In the genomic region with DNA sequence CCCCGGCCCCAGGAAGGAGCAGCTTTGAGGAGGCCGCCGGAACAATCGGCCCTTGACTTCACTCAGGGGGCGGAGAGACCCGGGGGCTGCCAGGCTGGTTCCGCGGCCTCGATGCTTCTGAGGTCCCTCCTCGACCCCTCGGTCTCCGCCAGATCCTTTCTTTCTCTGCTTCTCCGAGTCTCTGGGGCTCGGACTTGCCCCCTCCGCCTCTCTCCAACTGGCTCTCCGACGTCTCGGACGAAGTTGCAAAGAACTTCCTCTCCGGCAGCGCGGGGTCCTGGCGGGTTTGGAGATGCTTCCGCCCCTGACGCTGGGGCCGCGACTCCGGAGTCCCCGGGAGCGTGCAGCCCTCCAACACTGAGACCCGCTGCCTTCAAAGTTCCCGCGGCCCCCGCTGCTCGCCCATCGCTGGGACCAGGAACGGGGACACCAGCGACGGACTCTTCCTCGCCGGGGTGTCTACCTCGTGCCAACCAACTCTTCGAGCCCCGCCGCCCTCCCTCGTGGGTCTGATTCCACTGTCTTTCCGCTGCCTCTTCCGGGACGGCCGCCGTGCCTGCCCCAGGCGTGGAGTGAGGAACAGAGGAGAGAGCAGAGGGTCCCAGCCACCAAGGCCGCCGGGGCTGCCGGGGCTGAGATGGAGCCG, we compare ENCODE assay signal across 8 cellular contexts. TPM values are rescaled to one million over a fixed set of nuclear protein-coding genes. Genes with fewer than 3 reads are reported as not detected.
DNase-seq lines count a peak whose midpoint lies in the region; ATAC-seq and TF ChIP-seq lines count a peak whose summit lies in the region.

No MANE protein-coding gene starts in this region.

- no peak overlapping the region for H2BK5ac ChIP-seq in neuronal stem cell (ENCODE audit: low read length)

- TF ChIP-seq CTCF in GM12865 (IDR thresholded peaks at IDR 0.05; ENCODE audit: insufficient read depth, low read depth, low read length, missing control alignments) (no peak), ascending aorta (IDR thresholded peaks at IDR 0.05) (no peak), transverse colon (IDR thresholded peaks at IDR 0.05) (no peak)

- ATAC-seq in HG03159 (IDR thresholded peaks at IDR 0.05; ENCODE audit: unreplicated experiment) = peak; percentile 4
- no peak for ATAC-seq in HG02970 (IDR thresholded peaks at IDR 0.05; ENCODE audit: low FRiP score, unreplicated experiment)

- in situ Hi-C loops in transverse colon (cut with MboI; ENCODE audit: low pct_ligation_motif_present in 1 of 4, low pct_unique_long_range_greater_than_20kb in 1 of 4, low sequenced_read_pairs in 3 of 4) = no loop called here

- H4K8ac ChIP-seq in neuronal stem cell (ENCODE audit: low read depth, low read length) = no peak overlapping the region

- H4K91ac ChIP-seq in neuronal stem cell (ENCODE audit: low read depth, low read length, poor library complexity) = no peak overlapping the region

- H3K4me1 ChIP-seq in ascending aorta = peaks cover 21 to 37% of the 10 kb centered on the region in 2 donors
- H3K4me1 ChIP-seq in neuronal stem cell (ENCODE audit: control insufficient read depth in 2 of 2, insufficient read depth in 1 of 2, low read depth in 1 of 2, low read length in 2 of 2) = peaks cover 10 to 18% of the 10 kb centered on the region in 2 donors
- H3K4me1 ChIP-seq in transverse colon = peaks cover 22 to 46% (median 37%) of the 10 kb centered on the region in 4 donors

- no peaks in the 10 kb centered on the region for H3K9me3 ChIP-seq in ascending aorta
- peaks cover 5 to 6% of the 10 kb centered on the region in 2 donors for H3K9me3 ChIP-seq in neuronal stem cell (replicated peaks in 1 of 2; ENCODE audit: control insufficient read depth in 2 of 2, insufficient read depth in 1 of 2, low read depth in 1 of 2, low read length in 2 of 2)
- H3K9me3 ChIP-seq in transverse colon = no peaks in the 10 kb centered on the region

- H3K27me3 ChIP-seq in ascending aorta (peaks cover 67% of the 10 kb centered on the region), neuronal stem cell (ENCODE audit: control insufficient read depth in 3 of 3, insufficient read depth in 3 of 3, low read depth in 1 of 3, low read length in 3 of 3) (peaks cover 0 to 96% (median 64%) of the 10 kb centered on the region in 3 experiments), transverse colon (peaks cover 100% of the 10 kb centered on the region)

- no peaks in the 10 kb centered on the region for H3K36me3 ChIP-seq in ascending aorta
- peaks cover 0 to 23% of the 10 kb centered on the region in 2 donors for H3K36me3 ChIP-seq in neuronal stem cell (replicated peaks in 1 of 2; ENCODE audit: control insufficient read depth in 2 of 2, insufficient read depth in 2 of 2, low read length in 2 of 2)
- no peaks in the 10 kb centered on the region for H3K36me3 ChIP-seq in transverse colon

- no peak overlapping the region for H3K18ac ChIP-seq in neuronal stem cell (ENCODE audit: low read length)

- H3K4me2 ChIP-seq in neuronal stem cell (ENCODE audit: insufficient read depth, low read length, poor library complexity, severe bottlenecking) = peak overlapping the region; percentile 53

- no peak overlapping the region for H3K27ac ChIP-seq in ascending aorta
- no peak overlapping the region for H3K27ac ChIP-seq in neuronal stem cell (replicated peaks; ENCODE audit: low read length)
- no peak overlapping the region for H3K27ac ChIP-seq in transverse colon

- no peak overlapping the region for H2BK12ac ChIP-seq in neuronal stem cell (ENCODE audit: low read length)

- peak overlapping the region; percentile 93 for H2AFZ ChIP-seq in neuronal stem cell (ENCODE audit: low read length)

- no peak for TF ChIP-seq EP300 in transverse colon (IDR thresholded peaks at IDR 0.05; ENCODE audit: low read depth)

- H2BK120ac ChIP-seq in neuronal stem cell (ENCODE audit: low read depth, low read length) = no peak overlapping the region

- peak overlapping the region; percentile 77 for H3K4me3 ChIP-seq in GM12865 (ENCODE audit: low read depth, low read length)
- H3K4me3 ChIP-seq in ascending aorta = peak overlapping the region; percentile 54 to 62
- peak overlapping the region in 1 of 2 donors; percentile 85 for H3K4me3 ChIP-seq in neuronal stem cell (ENCODE audit: low read length in 2 of 2)
- H3K4me3 ChIP-seq in transverse colon = peak overlapping the region in 2 of 4 donors; percentile 8 to 42

- H3K14ac ChIP-seq in neuronal stem cell (ENCODE audit: low read length) = no peak overlapping the region

- peak overlapping the region; percentile 21 for H3K23ac ChIP-seq in neuronal stem cell (ENCODE audit: low read depth, low read length, poor library complexity)

- intact Hi-C loops in ascending aorta (cut with DNase I) (no loop called here), transverse colon (cut with DNase I; ENCODE audit: low total_unique reads) (no loop called here)

- no CpG with 5 or more reads among the region's 56 CpGs for WGBS in neuronal stem cell (ENCODE audit: extremely low coverage in 2 of 2, insufficient read length in 2 of 2, insufficient replicate concordance in 1 of 2), 2 donors
- 11% methylated on average over 31 of the region's 56 CpGs; no CpG with 5 or more reads in 1 of the 2 donors for WGBS in transverse colon (ENCODE audit: low coverage in 1 of 2), 2 donors

- no peak for TF ChIP-seq POLR2A in transverse colon (IDR thresholded peaks at IDR 0.05)

- no peak overlapping the region for H2AK5ac ChIP-seq in neuronal stem cell (ENCODE audit: low read depth, low read length)

- H3K9ac ChIP-seq in neuronal stem cell (ENCODE audit: low read depth, low read length, poor library complexity) = peak overlapping the region; percentile 55

- no peaks in the 10 kb centered on the region for H3K79me1 ChIP-seq in neuronal stem cell (ENCODE audit: low read depth, low read length)

- H3K4ac ChIP-seq in neuronal stem cell (ENCODE audit: low read length) = no peak overlapping the region

- no peak overlapping the region for H2BK15ac ChIP-seq in neuronal stem cell (ENCODE audit: low read length)

- DNase-seq in GM12865 (ENCODE audit: low read depth) (peak; percentile 64), ascending aorta (ENCODE audit: low spot score in 2 of 2) (no peak), neuronal stem cell (ENCODE audit: low spot score) (no peak), transverse colon (no peak), hippocampal formation (lab: John Stamatoyannopoulos, UW) (no peak), Ammon's horn (ENCODE audit: low spot score) (no peak)

RNA-seq across cellular contexts. Expression of gene PAX5, which starts 7.0 kb away (rescaled TPM):
- total RNA-seq in ascending aorta (not detected), transverse colon (1 to 10 TPM in 2 of 4 donors, not detected in 2; 2.4 to 3.7 TPM)
- not detected for polyA plus RNA-seq in neuronal stem cell (2013, experiment 1 of 2)
- polyA plus RNA-seq in neuronal stem cell (2013, experiment 2 of 2) = under 0.01 TPM
